ENCODE assay signal across 13 cellular contexts in the genomic region with DNA sequence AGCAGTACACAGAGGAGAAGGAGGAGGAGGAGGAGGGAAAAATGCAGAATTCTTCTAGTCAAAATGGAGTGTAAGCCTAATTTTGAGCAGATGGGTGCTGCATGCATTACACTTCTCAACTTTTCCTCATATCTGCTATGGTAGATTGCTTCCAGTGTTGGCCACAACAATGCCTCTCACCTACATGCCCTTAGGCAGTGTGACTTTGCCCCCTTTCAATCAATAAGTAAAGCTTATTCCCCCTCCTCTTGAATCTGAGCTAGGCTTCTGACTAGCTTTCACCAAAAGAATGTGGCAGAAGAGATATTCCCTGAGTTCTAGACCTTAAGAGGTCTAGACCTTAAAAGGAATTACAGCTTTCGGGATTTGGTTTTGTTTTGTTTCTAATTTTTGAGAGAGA. TPM values are rescaled to one million over a fixed set of nuclear protein-coding genes. Genes with fewer than 3 reads are reported as not detected.
DNase-seq lines count a peak whose midpoint lies in the region; TF ChIP-seq lines count a peak whose summit lies in the region.
"Had no signal": no experiment of that assay in that cellular context is flagged by ENCODE, and none has a peak within 500 bp of the region (broad histone marks: within the 10 kb centered on the region; RNA-seq: fewer than 3 reads in every experiment).

No MANE protein-coding gene starts in this region.

- H3K36me3 Mint-ChIP-seq in neural crest cell (ENCODE audit: low read depth) (peaks cover 4% of the 10 kb centered on the region), endothelial cell (ENCODE audit: low read depth, unreplicated experiment) (peaks cover 6% of the 10 kb centered on the region)

- no peaks in the 10 kb centered on the region for H3K9me3 ChIP-seq in Loucy (ENCODE audit: insufficient read depth, low read depth, low read length)
- no peaks in the 10 kb centered on the region for H3K9me3 ChIP-seq in parathyroid adenoma (ENCODE audit: control insufficient read depth, low read length)
- H3K9me3 ChIP-seq: BLaER1, Caco-2 had no signal

- peaks cover 9% of the 10 kb centered on the region for H3K4me1 ChIP-seq in Loucy (ENCODE audit: insufficient read depth, low read length, poor library complexity, severe bottlenecking)
- peaks cover 4% of the 10 kb centered on the region for H3K4me1 ChIP-seq in parathyroid adenoma
- H3K4me1 ChIP-seq: Caco-2 had no signal

- no peak overlapping the region for H3K9ac ChIP-seq in Loucy (ENCODE audit: low read depth, low read length, poor library complexity, severe bottlenecking)
- no peak overlapping the region for H3K9ac ChIP-seq in parathyroid adenoma
- H3K9ac ChIP-seq: BLaER1 had no signal

- intact Hi-C loops in posterior cingulate gyrus (cut with DNase I) = loop anchor here (5.0 kb wide), 1 partner anchor 442 kb away; the partner anchor contains the start of gene ARHGEF40

- H3K9me3 Mint-ChIP-seq in neural crest cell (peaks cover 3% of the 10 kb centered on the region), endothelial cell (ENCODE audit: unreplicated experiment) (no peaks in the 10 kb centered on the region)

- H3K4me1 Mint-ChIP-seq in neural crest cell (peaks cover 64% of the 10 kb centered on the region), endothelial cell (ENCODE audit: unreplicated experiment) (peaks cover 13% of the 10 kb centered on the region)

- H3K27me3 Mint-ChIP-seq in neural crest cell (ENCODE audit: low read depth) (no peaks in the 10 kb centered on the region), endothelial cell (ENCODE audit: unreplicated experiment) (peaks cover 7% of the 10 kb centered on the region)

- H3K27ac Mint-ChIP-seq in neural crest cell (ENCODE audit: unreplicated experiment) (no peak overlapping the region), endothelial cell (ENCODE audit: unreplicated experiment) (no peak overlapping the region)

- peaks cover 8% of the 10 kb centered on the region for H4K20me1 ChIP-seq in Loucy (ENCODE audit: insufficient read depth, low read length, poor library complexity, severe bottlenecking)
- H4K20me1 ChIP-seq: BLaER1 had no signal

- no peak for TF ChIP-seq CTCF in Loucy (conservative IDR thresholded peaks at IDR 0.05; ENCODE audit: low read length)
- no peak for TF ChIP-seq CTCF in neural crest cell (conservative IDR thresholded peaks at IDR 0.05)
- TF ChIP-seq CTCF in parathyroid adenoma (IDR thresholded peaks at IDR 0.05) = no peak
- TF ChIP-seq CTCF in endothelial cell (IDR thresholded peaks at IDR 0.05; ENCODE audit: unreplicated experiment) = no peak

- H3K9me2 ChIP-seq in Loucy (replicated peaks; ENCODE audit: low read depth, low read length) = no peaks in the 10 kb centered on the region

- no peaks in the 10 kb centered on the region for H3K36me3 ChIP-seq in Loucy (ENCODE audit: insufficient read depth, low read length)
- H3K36me3 ChIP-seq in parathyroid adenoma (ENCODE audit: control insufficient read depth, insufficient read depth, low read length) = no peaks in the 10 kb centered on the region

- H3K4me3 Mint-ChIP-seq in neural crest cell = peak overlapping the region; percentile 33
- H3K4me3 Mint-ChIP-seq in endothelial cell (ENCODE audit: unreplicated experiment) = no peak overlapping the region

- H2AFZ ChIP-seq in Loucy (ENCODE audit: low read length) (0 out of 2 replicates have a peak overlapping the region, but pooled peaks have one; percentile 35), parathyroid adenoma (peak overlapping the region; percentile 16)

- H3K27ac ChIP-seq in parathyroid adenoma = no peak overlapping the region
- H3K27ac ChIP-seq: 22Rv1, BLaER1 had no signal

- H3F3A ChIP-seq in Loucy (ENCODE audit: low read depth) = no peaks in the 10 kb centered on the region; the same call in 1 of the 2 replicates

- DNase-seq in NCI-H146 (lab: John Stamatoyannopoulos, UW) = peak; percentile 8
- DNase-seq in NCI-H146 treated with DMSO at 0.1 percent for 48 hours (lab: John Stamatoyannopoulos, UW; ENCODE audit: unreplicated experiment) = no peak
- DNase-seq in neural crest cell (ENCODE audit: low read depth, low spot score) = no peak
- no peak for DNase-seq in posterior cingulate gyrus
- DNase-seq in EL = no peak
- DNase-seq in endothelial cell (ENCODE audit: low spot score) = no peak
- DNase-seq: Caco-2; CD8-positive, alpha-beta memory T cell; H7 had no signal

- H3K79me2 ChIP-seq in Loucy (ENCODE audit: insufficient read depth, low read length) = peaks cover 18% of the 10 kb centered on the region
- H3K79me2 ChIP-seq in parathyroid adenoma = peaks cover 8% of the 10 kb centered on the region

- no peak overlapping the region for H3K4me3 ChIP-seq in Loucy (ENCODE audit: low read length, poor library complexity, severe bottlenecking)
- H3K4me3 ChIP-seq in parathyroid adenoma (ENCODE audit: low read depth, low read length) = no peak overlapping the region
- H3K4me3 ChIP-seq: BLaER1 had no signal

- no peak overlapping the region for H3K4me2 ChIP-seq in Loucy (ENCODE audit: low read depth, low read length, poor library complexity, severe bottlenecking)
- H3K4me2 ChIP-seq in parathyroid adenoma (ENCODE audit: low read length) = no peak overlapping the region
- H3K4me2 ChIP-seq: BLaER1 had no signal

- H3K27me3 ChIP-seq in Loucy (ENCODE audit: insufficient read depth, low read length, poor library complexity, severe bottlenecking) = peaks cover 48% of the 10 kb centered on the region
- no peaks in the 10 kb centered on the region for H3K27me3 ChIP-seq in parathyroid adenoma (ENCODE audit: control insufficient read depth, insufficient read depth, low read length)
- H3K27me3 ChIP-seq: BLaER1 had no signal

RNA-seq across cellular contexts. Expression of gene METTL3, which starts 3.2 kb away (rescaled TPM):
- 90.7 and 96.6 TPM in 2 replicates for total RNA-seq in neural crest cell
- 46.1 TPM for total RNA-seq in endothelial cell (ENCODE audit: unreplicated experiment)

RNA-seq across cellular contexts. Expression of gene SALL2, which starts 11.8 kb away (rescaled TPM):
- total RNA-seq in neural crest cell (160 and 164 TPM in 2 replicates), endothelial cell (ENCODE audit: unreplicated experiment) (38.4 TPM)

RNA-seq across cellular contexts. Expression of gene TOX4, which starts 37.3 kb away (rescaled TPM):
- total RNA-seq in neural crest cell (59.7 and 64.3 TPM in 2 replicates), endothelial cell (ENCODE audit: unreplicated experiment) (70.8 TPM)

RNA-seq across cellular contexts. Expression of gene RAB2B, which starts 37.6 kb away (rescaled TPM):
- total RNA-seq in neural crest cell = 30.2 and 31.6 TPM in 2 replicates
- 25.0 TPM for total RNA-seq in endothelial cell (ENCODE audit: unreplicated experiment)

RNA-seq across cellular contexts. Expression of gene CHD8, which starts 58.4 kb away (rescaled TPM):
- 137 and 145 TPM in 2 replicates for total RNA-seq in neural crest cell
- total RNA-seq in endothelial cell (ENCODE audit: unreplicated experiment) = 144 TPM
